8 cellular contexts compared by ENCODE assay signal in the genomic region with DNA sequence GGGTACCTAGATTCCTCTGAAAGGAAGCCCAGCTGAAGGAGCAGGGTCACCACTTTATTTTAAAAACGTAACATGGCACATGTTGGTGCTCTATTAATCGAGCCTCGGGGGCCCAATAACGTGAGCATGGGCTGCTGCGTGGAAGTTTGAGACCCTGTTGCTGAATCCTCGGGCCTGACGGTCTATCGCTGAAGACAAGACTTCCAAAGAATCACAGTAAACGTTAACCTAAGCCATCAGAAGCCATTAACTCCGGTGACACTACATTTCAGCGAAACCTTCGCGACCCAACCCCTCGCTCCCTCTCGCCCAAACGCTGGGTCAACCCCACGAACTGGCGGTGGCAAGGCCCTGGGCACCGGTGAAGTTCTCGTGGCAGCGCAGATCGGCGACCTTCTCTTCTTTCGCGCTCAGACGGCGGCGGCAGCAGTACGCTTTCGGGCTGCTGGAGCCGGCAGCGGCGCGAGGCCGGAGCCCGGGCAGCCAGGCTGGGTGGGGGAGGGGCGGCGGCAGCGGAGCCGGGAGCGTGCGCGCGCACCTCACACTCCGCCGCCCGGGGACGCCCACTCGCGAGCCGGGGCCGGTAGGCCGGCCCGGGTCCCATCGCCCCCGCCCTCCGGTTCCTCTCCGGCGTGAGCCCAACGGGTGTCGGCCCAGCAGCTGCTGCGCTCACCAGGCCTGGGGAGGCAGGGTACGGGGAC. TPM values are rescaled to one million over a fixed set of nuclear protein-coding genes. Genes with fewer than 3 reads are reported as not detected.
DNase-seq lines count a peak whose midpoint lies in the region; ATAC-seq and TF ChIP-seq lines count a peak whose summit lies in the region.

No MANE protein-coding gene starts in this region.

- H2AFZ ChIP-seq in neuronal stem cell (ENCODE audit: low read length): peak overlapping the region; percentile 94

- H3K18ac ChIP-seq in neuronal stem cell (ENCODE audit: low read length): peak overlapping the region; percentile 99

- no peak overlapping the region for H2BK15ac ChIP-seq in neuronal stem cell (ENCODE audit: low read length)

- peak; percentile 59 for DNase-seq in DMS153 (lab: John Stamatoyannopoulos, UW)
- DNase-seq in RWPE2 (ENCODE audit: low spot score): peak; percentile 59
- peak; percentile 40 to 71 (median 62) for DNase-seq in activated naive CD4-positive, alpha-beta T cell (lab: John Stamatoyannopoulos, UW)
- peak; percentile 57 for DNase-seq in foreskin melanocyte
- peak; percentile 79 for DNase-seq in neuronal stem cell (ENCODE audit: low spot score)
- peak; percentile 54 for DNase-seq in stromal cell of bone marrow (ENCODE audit: low read depth)

- H3K79me1 ChIP-seq in neuronal stem cell (ENCODE audit: low read depth, low read length): peaks cover 2% of the 10 kb centered on the region

- H3K36me3 ChIP-seq in HUES48 (ENCODE audit: control insufficient read depth, insufficient read depth, low read length) (no peaks in the 10 kb centered on the region), RWPE2 (ENCODE audit: low read depth) (no peaks in the 10 kb centered on the region), neuronal stem cell (replicated peaks in 1 of 2; ENCODE audit: control insufficient read depth in 2 of 2, insufficient read depth in 2 of 2, low read length in 2 of 2) (no peaks in the 10 kb centered on the region)

- ATAC-seq in GM21381 (IDR thresholded peaks at IDR 0.05; ENCODE audit: unreplicated experiment) (peak; percentile 44), RWPE2 (ENCODE audit: low read depth) (peak; percentile 43)

- H2BK5ac ChIP-seq in neuronal stem cell (ENCODE audit: low read length): peak overlapping the region; percentile 93

- TF ChIP-seq CTCF in RWPE2 (IDR thresholded peaks at IDR 0.05; ENCODE audit: poor library complexity, severe bottlenecking): no peak

- no peak overlapping the region for H2AK5ac ChIP-seq in neuronal stem cell (ENCODE audit: low read depth, low read length)

- H3K27me3 ChIP-seq in HUES48 (ENCODE audit: control insufficient read depth, insufficient read depth, low read length) (peaks cover 13% of the 10 kb centered on the region), RWPE2 (ENCODE audit: insufficient read depth, poor library complexity, severe bottlenecking) (no peaks in the 10 kb centered on the region), neuronal stem cell (ENCODE audit: control insufficient read depth in 3 of 3, insufficient read depth in 3 of 3, low read depth in 1 of 3, low read length in 3 of 3) (no peaks in the 10 kb centered on the region)

- peak overlapping the region; percentile 86 for H3K23ac ChIP-seq in neuronal stem cell (ENCODE audit: low read depth, low read length, poor library complexity)

- peak overlapping the region; percentile 76 for H3K9ac ChIP-seq in HUES48 (ENCODE audit: low read depth, low read length)
- H3K9ac ChIP-seq in neuronal stem cell (ENCODE audit: low read depth, low read length, poor library complexity): peak overlapping the region; percentile 94

- H4K8ac ChIP-seq in neuronal stem cell (ENCODE audit: low read depth, low read length): no peak overlapping the region

- peaks cover 45% of the 10 kb centered on the region for H3K4me1 ChIP-seq in HUES48 (ENCODE audit: control insufficient read depth, insufficient read depth, low read length)
- peaks cover 26% of the 10 kb centered on the region for H3K4me1 ChIP-seq in RWPE2 (ENCODE audit: insufficient read depth, poor library complexity, severe bottlenecking)
- peaks cover under 1 to 20% of the 10 kb centered on the region in 2 donors for H3K4me1 ChIP-seq in neuronal stem cell (ENCODE audit: control insufficient read depth in 2 of 2, insufficient read depth in 1 of 2, low read depth in 1 of 2, low read length in 2 of 2)

- H4K91ac ChIP-seq in neuronal stem cell (ENCODE audit: low read depth, low read length, poor library complexity): peak overlapping the region; percentile 35

- no peak overlapping the region for H2BK120ac ChIP-seq in neuronal stem cell (ENCODE audit: low read depth, low read length)

- H2BK12ac ChIP-seq in neuronal stem cell (ENCODE audit: low read length): no peak overlapping the region

- H3K27ac ChIP-seq in HUES48 (ENCODE audit: low read depth, low read length) (peak overlapping the region; percentile 87), RWPE2 (ENCODE audit: poor library complexity, severe bottlenecking) (peak overlapping the region; percentile 78), neuronal stem cell (replicated peaks; ENCODE audit: low read length) (peak overlapping the region; percentile 96)

- no peaks in the 10 kb centered on the region for H3K9me3 ChIP-seq in HUES48 (ENCODE audit: control insufficient read depth, insufficient read depth, low read length)
- no peaks in the 10 kb centered on the region for H3K9me3 ChIP-seq in RWPE2 (ENCODE audit: severe bottlenecking)
- H3K9me3 ChIP-seq in neuronal stem cell (replicated peaks in 1 of 2; ENCODE audit: control insufficient read depth in 2 of 2, insufficient read depth in 1 of 2, low read depth in 1 of 2, low read length in 2 of 2): no peaks in the 10 kb centered on the region

- WGBS in neuronal stem cell (ENCODE audit: extremely low coverage in 2 of 2, insufficient read length in 2 of 2, insufficient replicate concordance in 1 of 2), 2 donors: no CpG with 5 or more reads among the region's 63 CpGs

- peak overlapping the region; percentile 66 for H3K4me2 ChIP-seq in neuronal stem cell (ENCODE audit: insufficient read depth, low read length, poor library complexity, severe bottlenecking)

- no peak overlapping the region for H3K4ac ChIP-seq in neuronal stem cell (ENCODE audit: low read length)

- H3K14ac ChIP-seq in neuronal stem cell (ENCODE audit: low read length): no peak overlapping the region

- H3K4me3 ChIP-seq in HUES48 (ENCODE audit: low read depth, low read length) (peak overlapping the region; percentile 85), RWPE2 (ENCODE audit: severe bottlenecking) (peak overlapping the region; percentile 92), neuronal stem cell (ENCODE audit: low read length in 2 of 2) (peak overlapping the region; percentile 87 to 97)

RNA-seq across cellular contexts. Expression of a gene that starts 0.8 kb away (rescaled TPM):
- polyA plus RNA-seq in neuronal stem cell (2013, experiment 1 of 2): 16.8 TPM
- polyA plus RNA-seq in neuronal stem cell (2013, experiment 2 of 2): 17.6 TPM

Comparison
In these comparisons a context has a peak if more than half of its experiments do, and no peak if none do; other contexts are left out.
1. Peak in every context shown above with its lines: DNase-seq, ATAC-seq, H3K4me3 ChIP-seq and H3K27ac ChIP-seq.